Comparison of ENCODE assay signal across 10 cellular contexts in genomic region chr3:31724681-31725080, GRCh38.
DNase-seq lines count a peak whose midpoint lies in the region; ATAC-seq, FAIRE-seq and TF ChIP-seq lines count a peak whose summit lies in the region.
"Had no signal": no experiment of that assay in that cellular context is flagged by ENCODE, and none has a peak within 500 bp of the region (broad histone marks: within the 10 kb centered on the region; RNA-seq: fewer than 3 reads in every experiment).

No MANE protein-coding gene starts in this region.

- in situ Hi-C loops in GM13976 (cut with MboI; ENCODE audit: low sequenced_read_pairs, unreplicated experiment) = no loop called here
- in situ Hi-C loops in KBM-7 (cut with MboI; ENCODE audit: low pct_unique_long_range_greater_than_20kb, low sequenced_read_pairs) = no loop called here

- no peak overlapping the region for H3K4me2 ChIP-seq in astrocyte (ENCODE audit: low read length)

- intact Hi-C loops in natural killer cell (cut with micrococcal nuclease) = no loop called here
- intact Hi-C loops in Calu3 (cut with micrococcal nuclease; ENCODE audit: unreplicated experiment) = no loop called here

- H4K20me1 ChIP-seq in astrocyte (ENCODE audit: insufficient read depth, low read length) = no peaks in the 10 kb centered on the region

- peaks cover 4% of the 10 kb centered on the region for H3K36me3 Mint-ChIP-seq in astrocyte (ENCODE audit: low read depth, unreplicated experiment)
- no peaks in the 10 kb centered on the region for H3K36me3 Mint-ChIP-seq in natural killer cell
- H3K36me3 Mint-ChIP-seq in Calu3 (ENCODE audit: insufficient read depth, unreplicated experiment) = no peaks in the 10 kb centered on the region

- peaks cover 15% of the 10 kb centered on the region for H3K4me1 Mint-ChIP-seq in astrocyte (ENCODE audit: low read depth, unreplicated experiment)
- no peaks in the 10 kb centered on the region for H3K4me1 Mint-ChIP-seq in natural killer cell
- H3K4me1 Mint-ChIP-seq in Calu3 (ENCODE audit: low read depth, unreplicated experiment) = no peaks in the 10 kb centered on the region

- H3K36me3 ChIP-seq in astrocyte (ENCODE audit: insufficient read depth, low read length) = no peaks in the 10 kb centered on the region

- H3K9me3 Mint-ChIP-seq in astrocyte (ENCODE audit: unreplicated experiment) = no peaks in the 10 kb centered on the region
- no peaks in the 10 kb centered on the region for H3K9me3 Mint-ChIP-seq in natural killer cell
- no peaks in the 10 kb centered on the region for H3K9me3 Mint-ChIP-seq in Calu3 (ENCODE audit: low read depth, unreplicated experiment)

- no peak overlapping the region for H3K27ac ChIP-seq in astrocyte (ENCODE audit: low read depth, low read length)

- FAIRE-seq in astrocyte (lab: Jason Lieb, UNC) = no peak
- FAIRE-seq: islet of Langerhans had no signal

- no peaks in the 10 kb centered on the region for H3K9me3 ChIP-seq in astrocyte (ENCODE audit: insufficient read depth, low read depth, low read length)

- no peaks in the 10 kb centered on the region for H3K79me2 ChIP-seq in astrocyte (ENCODE audit: insufficient read depth, low read length)

- CTCF ChIA-PET in Calu3 (lab: Charles Lee) = no interaction called here

- DNase-seq in GM13976 (ENCODE audit: low spot score) (peak; percentile 18), KBM-7 (peak; percentile 4), astrocyte (ENCODE audit: low read depth) (no peak), natural killer cell (no peak), 8988T (no peak), NCI-H2081 treated with DMSO at 0.1 percent for 48 hours (lab: John Stamatoyannopoulos, UW) (no peak), Calu3 (no peak), HK-2 (ENCODE audit: unreplicated experiment) (no peak)
- DNase-seq: NCI-H345 had no signal

- BruUV-seq in Calu3 (replicated peaks; lab: Mats Ljungman, UMichigan) = no TSS peak

- H3K27me3 Mint-ChIP-seq in astrocyte (ENCODE audit: low read depth, unreplicated experiment) (no peaks in the 10 kb centered on the region), natural killer cell (ENCODE audit: low read depth in 2 of 2) (peaks cover 0 to 7% of the 10 kb centered on the region in 2 donors), Calu3 (ENCODE audit: unreplicated experiment) (no peaks in the 10 kb centered on the region)

- no peak overlapping the region for H3K4me3 ChIP-seq in astrocyte (ENCODE audit: insufficient read depth, low read depth, low read length)

- ATAC-seq in natural killer cell = peak in 2 of 3 donors; percentile 26 to 46

- H3K27me3 ChIP-seq in astrocyte (ENCODE audit: insufficient read depth, low read length) = no peaks in the 10 kb centered on the region

- no peaks in the 10 kb centered on the region for H3K4me1 ChIP-seq in astrocyte (ENCODE audit: insufficient read depth, low read length)

- TF ChIP-seq CTCF in GM13976 (IDR thresholded peaks at IDR 0.05; ENCODE audit: borderline replicate concordance, control extremely low read depth, extremely low read depth, insufficient read depth, missing control alignments) (no peak), astrocyte (IDR thresholded peaks at IDR 0.05; ENCODE audit: insufficient read depth, low read depth, low read length) (peak; percentile 21), natural killer cell (IDR thresholded peaks at IDR 0.05) (no peak), Calu3 (IDR thresholded peaks at IDR 0.05; ENCODE audit: unreplicated experiment) (no peak)

- H3K27ac Mint-ChIP-seq in astrocyte (ENCODE audit: unreplicated experiment) = no peak overlapping the region
- no peak overlapping the region for H3K27ac Mint-ChIP-seq in natural killer cell
- H3K27ac Mint-ChIP-seq in Calu3 (ENCODE audit: unreplicated experiment) = no peak overlapping the region

- no peak overlapping the region for H3K9ac ChIP-seq in astrocyte (ENCODE audit: low read length)

- H2AFZ ChIP-seq in astrocyte (ENCODE audit: low read depth, low read length) = no peak overlapping the region

- H3K4me3 Mint-ChIP-seq in astrocyte (ENCODE audit: unreplicated experiment) = no peak overlapping the region
- H3K4me3 Mint-ChIP-seq in natural killer cell = no peak overlapping the region
- H3K4me3 Mint-ChIP-seq in Calu3 (ENCODE audit: low read depth, unreplicated experiment) = no peak overlapping the region

Comparison
In these comparisons a context has a peak if more than half of its experiments do, and no peak if none do; other contexts are left out.
1. DNase-seq: peak in GM13976 (single experiment) and KBM-7 (single experiment); none in astrocyte (single experiment), natural killer cell (single experiment), 8988T (single experiment), NCI-H2081 treated with DMSO at 0.1 percent for 48 hours (single experiment), Calu3 (single experiment) and HK-2 (single experiment).